ENCODE assay signal across 1 cellular context in the genomic region with DNA sequence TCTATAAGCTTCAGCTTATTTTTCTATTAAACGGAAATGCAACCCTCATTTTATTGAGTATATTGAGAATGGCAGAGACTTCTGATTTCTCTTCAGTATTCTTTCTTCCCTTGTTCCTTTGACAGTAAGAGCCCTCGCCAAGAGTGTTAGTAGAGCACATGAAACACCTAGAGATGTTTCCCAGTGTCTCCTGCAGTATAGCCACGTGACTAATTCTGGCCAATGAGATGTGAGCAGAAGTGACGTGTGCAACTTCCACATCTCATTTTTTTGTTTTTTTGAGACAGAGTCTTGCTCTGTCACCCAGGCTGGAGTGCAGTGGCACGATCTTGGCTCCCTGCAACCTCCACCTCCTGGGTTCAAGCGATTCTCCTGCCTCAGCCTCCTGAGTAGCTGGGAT. TPM values are rescaled to one million over a fixed set of nuclear protein-coding genes. Genes with fewer than 3 reads are reported as not detected.
"Had no signal": no experiment of that assay in that cellular context is flagged by ENCODE, and none has a peak within 500 bp of the region (broad histone marks: within the 10 kb centered on the region; RNA-seq: fewer than 3 reads in every experiment).

No MANE protein-coding gene starts in this region.

RNA-seq across cellular contexts. Expression of gene LAMB1, which starts 19.0 kb away (rescaled TPM):
- total RNA-seq: natural killer cell treated with Interleukin-12 subunit alpha and Interleukin-12 subunit beta and Interleukin-15 and Interleukin-18, amount 100 ng/mL, for 72 hours had no signal
